Comparison of ENCODE assay signal across 11 cellular contexts in the genomic region with DNA sequence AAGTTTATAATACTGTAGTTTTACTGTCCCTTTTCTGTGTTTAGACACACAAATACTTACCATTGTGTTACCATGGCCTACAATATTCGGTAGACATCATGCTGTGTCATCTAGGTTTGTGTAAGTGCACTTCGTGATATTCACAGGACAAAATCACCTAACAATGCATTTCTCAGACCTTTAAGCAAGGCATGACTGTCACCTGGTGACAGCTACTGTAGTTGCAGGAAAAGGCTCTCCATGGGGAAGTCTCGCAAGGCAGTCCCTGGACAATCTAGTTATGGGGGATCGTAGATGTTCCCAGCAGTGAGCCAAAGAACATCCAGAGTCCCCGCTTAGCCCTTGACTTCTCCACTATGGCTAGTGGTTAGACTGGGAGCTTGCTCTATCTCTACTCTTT.
DNase-seq lines count a peak whose midpoint lies in the region; ATAC-seq and TF ChIP-seq lines count a peak whose summit lies in the region.
"Had no signal": no experiment of that assay in that cellular context is flagged by ENCODE, and none has a peak within 500 bp of the region (broad histone marks: within the 10 kb centered on the region; RNA-seq: fewer than 3 reads in every experiment).

No MANE protein-coding gene starts in this region.

- no peak overlapping the region for H3K4me3 ChIP-seq in KMS-11 (IDR thresholded peaks at IDR 0.05; ENCODE audit: insufficient read depth, low read depth, low read length)
- H3K4me3 ChIP-seq in cardiac fibroblast (replicated peaks in 1 of 2; ENCODE audit: low read depth in 2 of 2, low read length in 2 of 2), result no peak overlapping the region
- no peak overlapping the region for H3K4me3 ChIP-seq in osteoblast (ENCODE audit: insufficient read depth, low read length)
- no peak overlapping the region for H3K4me3 ChIP-seq in stomach
- H3K4me3 ChIP-seq: tibial artery had no signal

- intact Hi-C loops in stomach (cut with DNase I; ENCODE audit: low total_unique reads), result no loop called here

- H2AFZ ChIP-seq in KMS-11 (ENCODE audit: low read depth), result no peak overlapping the region
- no peak overlapping the region for H2AFZ ChIP-seq in osteoblast (ENCODE audit: low read length)

- TF ChIP-seq CTCF in GM10248 (IDR thresholded peaks at IDR 0.05; ENCODE audit: control extremely low read depth, extremely low read depth, low read depth, missing control alignments), result peak; percentile 18
- 0 out of 2 replicates have a peak, but pooled peaks have one; percentile 25 for TF ChIP-seq CTCF in KMS-11 (conservative IDR thresholded peaks at IDR 0.05; ENCODE audit: low read depth, low read length)
- peak; percentile 15 for TF ChIP-seq CTCF in cardiac fibroblast (IDR thresholded peaks at IDR 0.05; ENCODE audit: low read depth, low read length)
- TF ChIP-seq CTCF in osteoblast (IDR thresholded peaks at IDR 0.05; ENCODE audit: extremely low read depth, low read depth, low read length), result peak; percentile 22
- TF ChIP-seq CTCF in stomach (IDR thresholded peaks at IDR 0.05), result no peak

- no peak for TF ChIP-seq POLR2A in stomach (IDR thresholded peaks at IDR 0.05)

- DNase-seq in GM10248 (ENCODE audit: extremely low spot score) (no peak), cardiac fibroblast (ENCODE audit: low read depth in 2 of 2) (no peak), osteoblast (ENCODE audit: insufficient read length, low spot score, missing footprints) (no peak), stomach (no peak), foreskin melanocyte (no peak)
- DNase-seq: activated naive CD8-positive, alpha-beta T cell treated with anti-CD3 and anti-CD28 coated beads for 36 hours; left colon; NCI-H2107; tibial artery had no signal

- POLR2A ChIA-PET in GM10248 (lab: Yijun Ruan, JAX), result no interaction called here

- H3K27ac ChIP-seq in KMS-11 (no peak overlapping the region), osteoblast (ENCODE audit: low read depth, low read length) (no peak overlapping the region), stomach (no peak overlapping the region)
- H3K27ac ChIP-seq: tibial artery had no signal

- no peak overlapping the region for H3K9ac ChIP-seq in KMS-11

- H3K36me3 ChIP-seq in KMS-11 (ENCODE audit: insufficient read depth) (no peaks in the 10 kb centered on the region; the same call in 1 of the 2 replicates), osteoblast (ENCODE audit: insufficient read depth, low read length) (peaks cover 19% of the 10 kb centered on the region), stomach (peaks cover 6 to 57% (median 55%) of the 10 kb centered on the region in 4 donors)

- H3K27me3 ChIP-seq in KMS-11 (ENCODE audit: insufficient read depth, low read depth), result no peaks in the 10 kb centered on the region
- peaks cover 3% of the 10 kb centered on the region for H3K27me3 ChIP-seq in osteoblast (ENCODE audit: insufficient read depth, low read length)
- H3K27me3 ChIP-seq in stomach, result peaks cover 0 to 11% (median 9%) of the 10 kb centered on the region in 3 donors

- TF ChIP-seq EP300 in stomach (IDR thresholded peaks at IDR 0.05), result no peak

- 89 to 93% (median 91%) methylated on average over 5 of the region's 5 CpGs for WGBS in stomach, 5 donors

- H3K4me1 ChIP-seq in KMS-11 (ENCODE audit: low read depth, poor library complexity, severe bottlenecking), result no peaks in the 10 kb centered on the region
- no peaks in the 10 kb centered on the region for H3K4me1 ChIP-seq in osteoblast (ENCODE audit: insufficient read depth, low read length)
- H3K4me1 ChIP-seq in stomach, result peaks cover 0 to 8% (median 0%) of the 10 kb centered on the region in 4 donors

- ATAC-seq in GM18502 (IDR thresholded peaks at IDR 0.05; ENCODE audit: poor library complexity, unreplicated experiment), result no peak
- ATAC-seq: left colon had no signal

- H4K20me1 ChIP-seq in KMS-11 (ENCODE audit: insufficient read depth), result no peaks in the 10 kb centered on the region
- no peaks in the 10 kb centered on the region for H4K20me1 ChIP-seq in osteoblast (ENCODE audit: insufficient read depth, low read length)

- no peaks in the 10 kb centered on the region for H3K9me3 ChIP-seq in osteoblast (ENCODE audit: low read depth, low read length)
- no peaks in the 10 kb centered on the region for H3K9me3 ChIP-seq in stomach
- H3K9me3 ChIP-seq: tibial artery had no signal

- H3K4me2 ChIP-seq in KMS-11 (no peak overlapping the region), osteoblast (ENCODE audit: insufficient read depth, low read length) (no peak overlapping the region)

- H3K79me2 ChIP-seq in KMS-11 (ENCODE audit: insufficient read depth, low read depth) (no peaks in the 10 kb centered on the region), osteoblast (ENCODE audit: insufficient read depth, low read length) (no peaks in the 10 kb centered on the region)

- CTCF ChIA-PET in GM10248 (lab: Yijun Ruan, JAX), result interaction anchor here (1.2 to 2.7 kb wide), 2 partner anchors 9 to 29 kb away, joined by 3 to 10 read pairs; no protein-coding TSS in a partner anchor

Comparison
In these comparisons a context has a peak if more than half of its experiments do, and no peak if none do; other contexts are left out.
1. CTCF ChIP-seq: peak in GM10248 (single experiment), KMS-11 (single experiment), cardiac fibroblast (single experiment) and osteoblast (single experiment); none in stomach (0 of 7).